ENCODE assay signal across 34 cellular contexts in the genomic region with DNA sequence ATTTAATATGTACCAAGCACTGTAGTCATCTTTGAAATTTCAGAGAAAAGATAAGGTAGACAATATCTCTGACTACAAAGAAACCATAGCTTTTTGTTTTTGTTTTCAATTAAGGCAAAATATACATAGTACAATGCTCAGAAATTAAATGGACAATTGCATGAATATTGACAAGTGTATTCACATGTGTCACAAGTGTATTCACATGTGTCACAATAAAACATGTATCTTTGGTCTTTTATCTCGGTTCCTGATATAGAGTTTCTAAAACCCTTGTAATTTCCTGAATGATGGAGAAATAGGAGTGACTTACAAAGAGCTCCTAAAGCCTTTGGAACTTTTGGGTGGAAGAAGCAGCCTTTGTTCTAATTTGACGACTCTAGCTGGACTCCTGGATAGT.
"Had no signal": no experiment of that assay in that cellular context is flagged by ENCODE, and none has a peak within 500 bp of the region (broad histone marks: within the 10 kb centered on the region; RNA-seq: fewer than 3 reads in every experiment).

No MANE protein-coding gene starts in this region.

- H3K27me3 ChIP-seq: MG63 had no signal

- DNase-seq: Karpas-422, Kasumi-1, MG63, MM.1S, MV-4-11, NCI-H1048, NCI-H1092, NCI-H1092 treated with DMSO at 0.1 percent for 48 hours, NCI-H1105, NCI-H1105 treated with DMSO at 0.1 percent for 48 hours, NCI-H1417, NCI-H1417 treated with DMSO at 0.1 percent for 48 hours, NCI-H1436, NCI-H1436 treated with DMSO at 0.1 percent for 48 hours, NCI-H146, NCI-H1694, NCI-H1694 treated with DMSO at 0.1 percent for 48 hours, NCI-H187, NCI-H187 treated with DMSO at 0.1 percent for 48 hours, NCI-H1930, NCI-H2029, NCI-H2029 treated with DMSO at 0.1 percent for 48 hours, NCI-H2081, NCI-H2081 treated with DMSO at 0.1 percent for 48 hours, NCI-H2107, NCI-H2171, NCI-H2171 treated with DMSO at 0.1 percent for 48 hours, NCI-H2227 treated with DMSO at 0.1 percent for 48 hours, NCI-H226, NCI-H345, NCI-H446, NCI-H446 treated with DMSO at 0.1 percent for 48 hours, NCI-H510A, NCI-H510A treated with DMSO at 0.1 percent for 48 hours had no signal

- H3K36me3 ChIP-seq: MG63 had no signal

- H3K9me3 ChIP-seq: MG63 had no signal

- H3K4me3 ChIP-seq: MG63 had no signal
